ENCODE assay signal across 8 cellular contexts in genomic region chr5:40834391-40834848, GRCh38. TPM values are rescaled to one million over a fixed set of nuclear protein-coding genes. Genes with fewer than 3 reads are reported as not detected.
DNase-seq lines count a peak whose midpoint lies in the region; ATAC-seq and TF ChIP-seq lines count a peak whose summit lies in the region.

No MANE protein-coding gene starts in this region.

- DNase-seq in cardiac muscle cell (ENCODE audit: low read depth in 1 of 2, low spot score in 1 of 2) (peak; percentile 45 to 52), Right ventricle myocardium superior (no peak), upper lobe of right lung (no peak)
- DNase-seq in T-helper 2 cell treated with Interferon-gamma antibody and Interleukin-4, amounts not matched to agents 5 μg/mL and 100 μg/mL, for 36 hours (ENCODE audit: low spot score) = no peak

- H3K4me1 ChIP-seq in cardiac muscle cell (ENCODE audit: low read depth) (peaks cover 13% of the 10 kb centered on the region), mononuclear cell (ENCODE audit: insufficient read depth, low read length) (peaks cover 25% of the 10 kb centered on the region), upper lobe of right lung (peaks cover 23% of the 10 kb centered on the region)

- H3K36me3 ChIP-seq in cardiac muscle cell (peaks cover 45% of the 10 kb centered on the region), upper lobe of right lung (peaks cover 46% of the 10 kb centered on the region)

- intact Hi-C loops in Right ventricle myocardium superior (cut with DNase I) (loop anchor here (10.0 kb wide), 1 partner anchor 80 kb away; the partner anchor contains the start of gene TTC33), upper lobe of right lung (cut with DNase I) (no loop called here)

- H3K27ac ChIP-seq in cardiac muscle cell (peak overlapping the region; percentile 88), cingulate gyrus (ENCODE audit: low read depth, low read length) (peak overlapping the region; percentile 88), upper lobe of right lung (peak overlapping the region; percentile 96)

- no peak for TF ChIP-seq CTCF in cardiac muscle cell (IDR thresholded peaks at IDR 0.05; ENCODE audit: low read depth, low read length)
- TF ChIP-seq CTCF in upper lobe of right lung (IDR thresholded peaks at IDR 0.05) = no peak

- ATAC-seq in Right ventricle myocardium superior (ENCODE audit: poor library complexity) (no peak), upper lobe of right lung (no peak), GM18907 (IDR thresholded peaks at IDR 0.05; ENCODE audit: unreplicated experiment) (no peak), HG03520 (IDR thresholded peaks at IDR 0.05; ENCODE audit: unreplicated experiment) (no peak)

- H3K4me1 Mint-ChIP-seq in T-helper 2 cell treated with Interferon-gamma antibody and Interleukin-4, amounts not matched to agents 5 μg/mL and 100 μg/mL, for 36 hours (ENCODE audit: low read depth) = peaks cover 36% of the 10 kb centered on the region

- H3K4me3 Mint-ChIP-seq in T-helper 2 cell treated with Interferon-gamma antibody and Interleukin-4, amounts not matched to agents 5 μg/mL and 100 μg/mL, for 36 hours = peak overlapping the region; percentile 94

- H3K9me3 ChIP-seq in cardiac muscle cell (ENCODE audit: low read depth) = no peaks in the 10 kb centered on the region
- no peaks in the 10 kb centered on the region for H3K9me3 ChIP-seq in mononuclear cell (ENCODE audit: low read depth, low read length)
- H3K9me3 ChIP-seq in upper lobe of right lung = no peaks in the 10 kb centered on the region

- H3K27me3 Mint-ChIP-seq in T-helper 2 cell treated with Interferon-gamma antibody and Interleukin-4, amounts not matched to agents 5 μg/mL and 100 μg/mL, for 36 hours (ENCODE audit: low read depth) = no peaks in the 10 kb centered on the region

- H3K4me3 ChIP-seq in cardiac muscle cell (peak overlapping the region; percentile 78), mononuclear cell (ENCODE audit: low read length) (peak overlapping the region; percentile 60), upper lobe of right lung (peak overlapping the region; percentile 73)

- peaks cover 9% of the 10 kb centered on the region for H3K9me3 Mint-ChIP-seq in T-helper 2 cell treated with Interferon-gamma antibody and Interleukin-4, amounts not matched to agents 5 μg/mL and 100 μg/mL, for 36 hours

- H3K36me3 Mint-ChIP-seq in T-helper 2 cell treated with Interferon-gamma antibody and Interleukin-4, amounts not matched to agents 5 μg/mL and 100 μg/mL, for 36 hours (ENCODE audit: low read depth) = peaks cover 58% of the 10 kb centered on the region

- H3K27ac Mint-ChIP-seq in T-helper 2 cell treated with Interferon-gamma antibody and Interleukin-4, amounts not matched to agents 5 μg/mL and 100 μg/mL, for 36 hours = peak overlapping the region; percentile 99

- H3K27me3 ChIP-seq in cardiac muscle cell (no peaks in the 10 kb centered on the region), mononuclear cell (ENCODE audit: insufficient read depth, low read length) (no peaks in the 10 kb centered on the region), upper lobe of right lung (no peaks in the 10 kb centered on the region)

RNA-seq across cellular contexts. Expression of gene RPL37, which starts 0.6 kb away (rescaled TPM):
- total RNA-seq in cardiac muscle cell = 115 and 181 TPM in 2 replicates
- polyA plus RNA-seq in cardiac muscle cell = 473 and 553 TPM in 2 replicates
- total RNA-seq in Right ventricle myocardium superior = 601 TPM
- 790 TPM for total RNA-seq in mononuclear cell
- total RNA-seq in upper lobe of right lung = 942 TPM

RNA-seq across cellular contexts. Expression of gene CARD6, which starts 6.7 kb away (rescaled TPM):
- total RNA-seq in cardiac muscle cell (0.11 and 0.12 TPM in 2 replicates), Right ventricle myocardium superior (5.3 TPM), mononuclear cell (5.4 TPM), upper lobe of right lung (24.1 TPM)
- 0.06 and 0.32 TPM in 2 replicates for polyA plus RNA-seq in cardiac muscle cell

RNA-seq across cellular contexts. Expression of gene PRKAA1, which starts 36.2 kb away (rescaled TPM):
- 21.5 and 26.1 TPM in 2 replicates for total RNA-seq in cardiac muscle cell
- polyA plus RNA-seq in cardiac muscle cell = 22.6 and 29.3 TPM in 2 replicates
- 29.9 TPM for total RNA-seq in Right ventricle myocardium superior
- total RNA-seq in mononuclear cell = 152 TPM
- 83.0 TPM for total RNA-seq in upper lobe of right lung

Comparison
In these comparisons a context has a peak if more than half of its experiments do, and no peak if none do; other contexts are left out.
1. DNase-seq: peak in cardiac muscle cell (2 of 2); none in Right ventricle myocardium superior (single experiment), T-helper 2 cell treated with Interferon-gamma antibody and Interleukin-4, amounts not matched to agents 5 μg/mL and 100 μg/mL, for 36 hours (single experiment) and upper lobe of right lung (single experiment).
2. Peak in every context shown above with its lines, with median percentiles within 50 percentile points of each other: H3K27ac ChIP-seq and H3K4me3 ChIP-seq.